10 cellular contexts compared by ENCODE assay signal in genomic region chr12:11771895-11772502, GRCh38.
DNase-seq lines count a peak whose midpoint lies in the region; ATAC-seq and TF ChIP-seq lines count a peak whose summit lies in the region.
"Had no signal": no experiment of that assay in that cellular context is flagged by ENCODE, and none has a peak within 500 bp of the region (broad histone marks: within the 10 kb centered on the region; RNA-seq: fewer than 3 reads in every experiment).

No MANE protein-coding gene starts in this region.

- H3K27ac ChIP-seq in esophagus muscularis mucosa (replicated peaks in 1 of 4): peak overlapping the region; percentile 88 to 94 (median 92)

- no peak for TF ChIP-seq EP300 in esophagus muscularis mucosa (IDR thresholded peaks at IDR 0.05)

- no peaks in the 10 kb centered on the region for H3K9me3 ChIP-seq in esophagus muscularis mucosa

- no peak overlapping the region for H3K4me3 ChIP-seq in esophagus muscularis mucosa

- no peak for DNase-seq in activated T-cell treated with anti-CD3 and anti-CD28 coated beads, Interleukin-2, amount 50 U/mL, for 24 hours
- DNase-seq in activated T-cell treated with anti-CD3 and anti-CD28 coated beads for 4 hours: no peak
- peak; percentile 10 for DNase-seq in OCI-M1 (lab: John Stamatoyannopoulos, UW)
- no peak for DNase-seq in esophagus muscularis mucosa (ENCODE audit: extremely low spot score)
- DNase-seq in RPMI8226: no peak
- no peak for DNase-seq in NCI-H345 (lab: John Stamatoyannopoulos, UW)
- DNase-seq: caudate nucleus, kidney had no signal

- WGBS in esophagus muscularis mucosa: 79% methylated on average over 3 of the region's 3 CpGs

- H3K4me1 ChIP-seq in esophagus muscularis mucosa: peaks cover 12 to 100% (median 88%) of the 10 kb centered on the region in 4 donors

- no peak for TF ChIP-seq POLR2A in esophagus muscularis mucosa (IDR thresholded peaks at IDR 0.05; ENCODE audit: low read depth)

- intact Hi-C loops in esophagus muscularis mucosa (cut with DNase I): no loop called here

- no peaks in the 10 kb centered on the region for H3K27me3 ChIP-seq in esophagus muscularis mucosa

- peak overlapping the region; percentile 1 for H3K4me3 Mint-ChIP-seq in activated T-cell treated with anti-CD3 and anti-CD28 coated beads, Interleukin-2, amount 50 U/mL, for 24 hours
- peak overlapping the region; percentile 32 for H3K4me3 Mint-ChIP-seq in stimulated activated naive CD8-positive, alpha-beta T cell treated with anti-CD3 and anti-CD28 coated beads, Interleukin-15, Interleukin-2, amounts not matched to agents 100 ng/mL and 50 ng/mL, for 24 hours

- peak overlapping the region; percentile 93 for H3K27ac Mint-ChIP-seq in activated T-cell treated with anti-CD3 and anti-CD28 coated beads, Interleukin-2, amount 50 U/mL, for 24 hours
- H3K27ac Mint-ChIP-seq in stimulated activated naive CD8-positive, alpha-beta T cell treated with anti-CD3 and anti-CD28 coated beads, Interleukin-15, Interleukin-2, amounts not matched to agents 100 ng/mL and 50 ng/mL, for 24 hours: peak overlapping the region; percentile 81

- no peak for TF ChIP-seq CTCF in esophagus muscularis mucosa (IDR thresholded peaks at IDR 0.05)

- peaks cover 79% of the 10 kb centered on the region for H3K36me3 Mint-ChIP-seq in activated T-cell treated with anti-CD3 and anti-CD28 coated beads, Interleukin-2, amount 50 U/mL, for 24 hours (ENCODE audit: low read depth)
- peaks cover 47% of the 10 kb centered on the region for H3K36me3 Mint-ChIP-seq in stimulated activated naive CD8-positive, alpha-beta T cell treated with anti-CD3 and anti-CD28 coated beads, Interleukin-15, Interleukin-2, amounts not matched to agents 100 ng/mL and 50 ng/mL, for 24 hours (ENCODE audit: low read depth)

- peaks cover 0 to 4% (median 0%) of the 10 kb centered on the region in 4 donors for H3K36me3 ChIP-seq in esophagus muscularis mucosa

- H3K4me1 Mint-ChIP-seq in activated T-cell treated with anti-CD3 and anti-CD28 coated beads, Interleukin-2, amount 50 U/mL, for 24 hours (ENCODE audit: low read depth): peaks cover 91% of the 10 kb centered on the region
- H3K4me1 Mint-ChIP-seq in stimulated activated naive CD8-positive, alpha-beta T cell treated with anti-CD3 and anti-CD28 coated beads, Interleukin-15, Interleukin-2, amounts not matched to agents 100 ng/mL and 50 ng/mL, for 24 hours (ENCODE audit: low read depth): peaks cover 75% of the 10 kb centered on the region

- no peaks in the 10 kb centered on the region for H3K9me3 Mint-ChIP-seq in activated T-cell treated with anti-CD3 and anti-CD28 coated beads, Interleukin-2, amount 50 U/mL, for 24 hours
- no peaks in the 10 kb centered on the region for H3K9me3 Mint-ChIP-seq in stimulated activated naive CD8-positive, alpha-beta T cell treated with anti-CD3 and anti-CD28 coated beads, Interleukin-15, Interleukin-2, amounts not matched to agents 100 ng/mL and 50 ng/mL, for 24 hours

- ATAC-seq in HG02885 (IDR thresholded peaks at IDR 0.05; ENCODE audit: poor library complexity, unreplicated experiment): no peak

- H3K27me3 Mint-ChIP-seq in activated T-cell treated with anti-CD3 and anti-CD28 coated beads, Interleukin-2, amount 50 U/mL, for 24 hours: no peaks in the 10 kb centered on the region
- no peaks in the 10 kb centered on the region for H3K27me3 Mint-ChIP-seq in stimulated activated naive CD8-positive, alpha-beta T cell treated with anti-CD3 and anti-CD28 coated beads, Interleukin-15, Interleukin-2, amounts not matched to agents 100 ng/mL and 50 ng/mL, for 24 hours
